In the genomic region with DNA sequence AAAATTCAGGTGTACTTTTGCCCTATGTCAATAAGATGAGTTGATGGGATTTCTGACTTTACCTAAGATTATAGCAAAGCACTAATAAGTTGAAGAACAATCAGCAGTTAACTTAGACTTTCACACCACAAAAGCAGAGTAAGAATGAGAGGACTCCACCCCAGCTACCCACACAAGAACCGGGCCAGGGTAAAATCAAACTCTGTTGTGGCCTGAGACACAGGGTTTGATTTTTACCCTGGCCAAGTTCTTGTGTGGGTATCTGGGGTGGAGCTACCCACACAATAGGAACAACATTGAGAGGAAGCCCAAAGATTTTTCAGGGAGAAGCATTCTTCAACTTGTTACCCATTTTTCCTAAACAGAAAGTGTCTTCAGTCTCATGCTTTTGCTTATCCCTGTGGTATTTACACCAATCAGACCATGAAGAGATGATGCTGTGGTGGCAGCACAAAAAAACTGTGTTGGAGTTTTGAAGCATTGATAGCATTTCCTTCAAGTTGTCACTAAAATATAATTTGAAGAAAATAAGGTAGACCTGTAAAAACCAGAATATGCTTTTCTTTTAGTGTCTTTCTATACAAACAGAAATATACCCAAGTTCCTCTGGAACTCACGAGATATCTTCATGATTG, we compare ENCODE assay signal across 1 cellular context.
TF ChIP-seq lines count a peak whose summit lies in the region.

No MANE protein-coding gene starts in this region.

TF ChIP-seq in SK-N-SH treated with all-trans-retinoic acid at 6 μM for 48 hours, 23 proteins besides CTCF, POLR2A, EP300 and RAD21 (continued from another document):
- TF ChIP-seq ESRRG (CRISPR knock-in tag; IDR thresholded peaks at IDR 0.05) (no peak), PPARA (CRISPR knock-in tag; IDR thresholded peaks at IDR 0.05; ENCODE audit: borderline replicate concordance) (no peak), SNAI2 (CRISPR knock-in tag; IDR thresholded peaks at IDR 0.05) (no peak), ZNF8 (CRISPR knock-in tag; IDR thresholded peaks at IDR 0.05) (no peak), TOX (CRISPR knock-in tag; IDR thresholded peaks at IDR 0.05; ENCODE audit: borderline replicate concordance) (no peak), GLIS3 (CRISPR knock-in tag; IDR thresholded peaks at IDR 0.05) (no peak), RARB (CRISPR knock-in tag; IDR thresholded peaks at IDR 0.05) (no peak), BACH2 (CRISPR knock-in tag; IDR thresholded peaks at IDR 0.05; ENCODE audit: borderline replicate concordance) (no peak)
- TF ChIP-seq, protein P1, sequence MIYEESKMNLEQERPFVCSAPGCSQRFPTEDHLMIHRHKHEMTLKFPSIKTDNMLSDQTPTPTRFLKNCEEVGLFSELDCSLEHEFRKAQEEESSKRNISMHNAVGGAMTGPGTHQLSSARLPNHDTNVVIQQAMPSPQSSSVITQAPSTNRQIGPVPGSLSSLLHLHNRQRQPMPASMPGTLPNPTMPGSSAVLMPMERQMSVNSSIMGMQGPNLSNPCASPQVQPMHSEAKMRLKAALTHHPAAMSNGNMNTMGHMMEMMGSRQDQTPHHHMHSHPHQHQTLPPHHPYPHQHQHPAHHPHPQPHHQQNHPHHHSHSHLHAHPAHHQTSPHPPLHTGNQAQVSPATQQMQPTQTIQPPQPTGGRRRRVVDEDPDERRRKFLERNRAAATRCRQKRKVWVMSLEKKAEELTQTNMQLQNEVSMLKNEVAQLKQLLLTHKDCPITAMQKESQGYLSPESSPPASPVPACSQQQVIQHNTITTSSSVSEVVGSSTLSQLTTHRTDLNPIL (CRISPR knock-in tag; IDR thresholded peaks at IDR 0.05; ENCODE audit: low read depth), result no peak
- TF ChIP-seq, protein P2, sequence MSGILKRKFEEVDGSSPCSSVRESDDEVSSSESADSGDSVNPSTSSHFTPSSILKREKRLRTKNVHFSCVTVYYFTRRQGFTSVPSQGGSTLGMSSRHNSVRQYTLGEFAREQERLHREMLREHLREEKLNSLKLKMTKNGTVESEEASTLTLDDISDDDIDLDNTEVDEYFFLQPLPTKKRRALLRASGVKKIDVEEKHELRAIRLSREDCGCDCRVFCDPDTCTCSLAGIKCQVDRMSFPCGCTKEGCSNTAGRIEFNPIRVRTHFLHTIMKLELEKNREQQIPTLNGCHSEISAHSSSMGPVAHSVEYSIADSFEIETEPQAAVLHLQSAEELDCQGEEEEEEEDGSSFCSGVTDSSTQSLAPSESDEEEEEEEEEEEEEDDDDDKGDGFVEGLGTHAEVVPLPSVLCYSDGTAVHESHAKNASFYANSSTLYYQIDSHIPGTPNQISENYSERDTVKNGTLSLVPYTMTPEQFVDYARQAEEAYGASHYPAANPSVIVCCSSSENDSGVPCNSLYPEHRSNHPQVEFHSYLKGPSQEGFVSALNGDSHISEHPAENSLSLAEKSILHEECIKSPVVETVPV (CRISPR knock-in tag; IDR thresholded peaks at IDR 0.05), result no peak
- TF ChIP-seq, protein P3, sequence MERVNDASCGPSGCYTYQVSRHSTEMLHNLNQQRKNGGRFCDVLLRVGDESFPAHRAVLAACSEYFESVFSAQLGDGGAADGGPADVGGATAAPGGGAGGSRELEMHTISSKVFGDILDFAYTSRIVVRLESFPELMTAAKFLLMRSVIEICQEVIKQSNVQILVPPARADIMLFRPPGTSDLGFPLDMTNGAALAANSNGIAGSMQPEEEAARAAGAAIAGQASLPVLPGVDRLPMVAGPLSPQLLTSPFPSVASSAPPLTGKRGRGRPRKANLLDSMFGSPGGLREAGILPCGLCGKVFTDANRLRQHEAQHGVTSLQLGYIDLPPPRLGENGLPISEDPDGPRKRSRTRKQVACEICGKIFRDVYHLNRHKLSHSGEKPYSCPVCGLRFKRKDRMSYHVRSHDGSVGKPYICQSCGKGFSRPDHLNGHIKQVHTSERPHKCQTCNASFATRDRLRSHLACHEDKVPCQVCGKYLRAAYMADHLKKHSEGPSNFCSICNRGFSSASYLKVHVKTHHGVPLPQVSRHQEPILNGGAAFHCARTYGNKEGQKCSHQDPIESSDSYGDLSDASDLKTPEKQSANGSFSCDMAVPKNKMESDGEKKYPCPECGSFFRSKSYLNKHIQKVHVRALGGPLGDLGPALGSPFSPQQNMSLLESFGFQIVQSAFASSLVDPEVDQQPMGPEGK (CRISPR knock-in tag; IDR thresholded peaks at IDR 0.05; ENCODE audit: borderline replicate concordance), result no peak
TF ChIP-seq in SK-N-SH treated with all-trans-retinoic acid at 6 μM for 48 hours: peak in this region for 0.
